In genomic region chr3:187651282-187651681, GRCh38 we compare ENCODE assay signal across 11 cellular contexts. TPM values are rescaled to one million over a fixed set of nuclear protein-coding genes. Genes with fewer than 3 reads are reported as not detected.
"Had no signal": no experiment of that assay in that cellular context is flagged by ENCODE, and none has a peak within 500 bp of the region (broad histone marks: within the 10 kb centered on the region; RNA-seq: fewer than 3 reads in every experiment).

No MANE protein-coding gene starts in this region.

- H3K9me3 ChIP-seq: HAP-1 had no signal

- ATAC-seq: GM23338, HCT116 had no signal

- H3K4me3 Mint-ChIP-seq: GM23338, H9, HFFc6 had no signal

- H3K4me2 ChIP-seq: GM23338 had no signal

- H3K27ac ChIP-seq: GM23248 had no signal

- H2AFZ ChIP-seq: GM23248, GM23338 had no signal

- H3K4me3 ChIP-seq: GM23248, GM23338, HAP-1 had no signal

- H3K27ac Mint-ChIP-seq: GM23338, H9, HFFc6 had no signal

- H3K4me1 Mint-ChIP-seq: GM23338, H9 had no signal

- DNase-seq: GM23248, GOT3, H7, H9, HCEC 1CT, HFFc6 had no signal

- H3K9me3 Mint-ChIP-seq: GM23338 had no signal

- H3K36me3 ChIP-seq: HAP-1 had no signal

- H3K4me1 ChIP-seq: HAP-1 had no signal

- H3K9ac ChIP-seq: GM23248 had no signal

RNA-seq across cellular contexts. Expression of gene SST, which starts 18.9 kb away (rescaled TPM):
- total RNA-seq: GM23248, GM23338, H1, H4, H9, HFFc6 had no signal

RNA-seq across cellular contexts. Expression of gene RTP2, which starts 51.1 kb away (rescaled TPM):
- total RNA-seq: GM23248, GM23338, H1, H4, H7, H9, HFFc6 had no signal
